9 cellular contexts compared by ENCODE assay signal in genomic region chr12:42326466-42327226, GRCh38. TPM values are rescaled to one million over a fixed set of nuclear protein-coding genes. Genes with fewer than 3 reads are reported as not detected.
DNase-seq lines count a peak whose midpoint lies in the region; ATAC-seq, FAIRE-seq and TF ChIP-seq lines count a peak whose summit lies in the region.
"Had no signal": no experiment of that assay in that cellular context is flagged by ENCODE, and none has a peak within 500 bp of the region (broad histone marks: within the 10 kb centered on the region; RNA-seq: fewer than 3 reads in every experiment).

No MANE protein-coding gene starts in this region.

- TF ChIP-seq CTCF in astrocyte (IDR thresholded peaks at IDR 0.05; ENCODE audit: insufficient read depth, low read depth, low read length) = no peak

- no peak for ATAC-seq in activated CD4-positive, CD25-positive, alpha-beta regulatory T cell treated with anti-CD3 and anti-CD28 coated beads, Interleukin-2, amount 50 U/mL, for 24 hours

- peaks cover 70% of the 10 kb centered on the region for H3K79me2 ChIP-seq in astrocyte (ENCODE audit: insufficient read depth, low read length)

- peaks cover 31% of the 10 kb centered on the region for H4K20me1 ChIP-seq in astrocyte (ENCODE audit: insufficient read depth, low read length)

- no peak for FAIRE-seq in astrocyte (lab: Jason Lieb, UNC)
- FAIRE-seq: A204.1 had no signal

- H3K36me3 ChIP-seq in H7 (replicated peaks; ENCODE audit: control insufficient read depth, insufficient read depth, low read length) (no peaks in the 10 kb centered on the region; the same call in 1 of the 2 replicates), astrocyte (ENCODE audit: insufficient read depth, low read length) (peaks cover 4% of the 10 kb centered on the region), iPS DF 6.9 (ENCODE audit: control insufficient read depth, insufficient read depth, low read length) (no peaks in the 10 kb centered on the region), skeletal muscle tissue (ENCODE audit: control insufficient read depth in 3 of 3, insufficient read depth in 3 of 3, low read length in 3 of 3) (peaks cover 0 to 9% (median 9%) of the 10 kb centered on the region in 3 donors)

- H3K27ac Mint-ChIP-seq in astrocyte (ENCODE audit: unreplicated experiment) = peak overlapping the region; percentile 85

- no peaks in the 10 kb centered on the region for H3K9me3 Mint-ChIP-seq in astrocyte (ENCODE audit: unreplicated experiment)

- no peaks in the 10 kb centered on the region for H3K27me3 ChIP-seq in H7 (ENCODE audit: control insufficient read depth, insufficient read depth, low read length)
- no peaks in the 10 kb centered on the region for H3K27me3 ChIP-seq in astrocyte (ENCODE audit: insufficient read depth, low read length)
- H3K27me3 ChIP-seq in iPS DF 6.9 (ENCODE audit: control insufficient read depth, insufficient read depth, low read length) = no peaks in the 10 kb centered on the region
- H3K27me3 ChIP-seq in skeletal muscle tissue (ENCODE audit: control insufficient read depth in 3 of 3, insufficient read depth in 3 of 3, low read length in 3 of 3) = no peaks in the 10 kb centered on the region

- H2AFZ ChIP-seq in astrocyte (ENCODE audit: low read depth, low read length) = peak overlapping the region; percentile 81

- DNase-seq in DMS 273 (lab: John Stamatoyannopoulos, UW; ENCODE audit: unreplicated experiment) (peak; percentile 35), DMS 273 treated with DMSO at 0.1 percent for 48 hours (lab: John Stamatoyannopoulos, UW) (no peak), H7 (no peak), NCI-H1105 treated with DMSO at 0.1 percent for 48 hours (lab: John Stamatoyannopoulos, UW) (peak; percentile 28), astrocyte (ENCODE audit: low read depth) (peak; percentile 78), iPS DF 6.9 (ENCODE audit: low read depth, low spot score) (no peak)

- peaks cover 16% of the 10 kb centered on the region for H3K4me1 Mint-ChIP-seq in astrocyte (ENCODE audit: low read depth, unreplicated experiment)

- H3K9ac ChIP-seq in astrocyte (ENCODE audit: low read length) (peak overlapping the region; percentile 89), skeletal muscle tissue (ENCODE audit: low read depth in 1 of 3, low read length in 3 of 3) (peak overlapping the region; percentile 92 to 95 (median 94))

- H3K4me3 ChIP-seq in H7 (ENCODE audit: insufficient read depth, low read depth, low read length) = peak overlapping the region; percentile 77
- peak overlapping the region; percentile 93 for H3K4me3 ChIP-seq in astrocyte (ENCODE audit: insufficient read depth, low read depth, low read length)
- peak overlapping the region; percentile 93 for H3K4me3 ChIP-seq in iPS DF 6.9 (ENCODE audit: low read length)
- H3K4me3 ChIP-seq in skeletal muscle tissue (ENCODE audit: low read length in 3 of 3) = peak overlapping the region; percentile 81 to 99 (median 89)

- H3K4me3 Mint-ChIP-seq in astrocyte (ENCODE audit: unreplicated experiment) = peak overlapping the region; percentile 99

- H3K27ac ChIP-seq in astrocyte (ENCODE audit: low read depth, low read length) (peak overlapping the region; percentile 77), iPS DF 6.9 (ENCODE audit: low read length) (no peak overlapping the region), skeletal muscle tissue (ENCODE audit: low read depth, low read length) (peak overlapping the region; percentile 90)

- peaks cover 3% of the 10 kb centered on the region for H3K36me3 Mint-ChIP-seq in astrocyte (ENCODE audit: low read depth, unreplicated experiment)

- H3K27me3 Mint-ChIP-seq in astrocyte (ENCODE audit: low read depth, unreplicated experiment) = no peaks in the 10 kb centered on the region

- no peaks in the 10 kb centered on the region for H3K9me3 ChIP-seq in astrocyte (ENCODE audit: insufficient read depth, low read depth, low read length)
- no peaks in the 10 kb centered on the region for H3K9me3 ChIP-seq in iPS DF 6.9 (ENCODE audit: control insufficient read depth, insufficient read depth, low read length)
- no peaks in the 10 kb centered on the region for H3K9me3 ChIP-seq in skeletal muscle tissue (ENCODE audit: control insufficient read depth in 3 of 3, low read length in 3 of 3)

- no CpG with 5 or more reads among the region's 16 CpGs for WGBS in iPS DF 6.9 (ENCODE audit: insufficient coverage, insufficient read length)

- H3K4me2 ChIP-seq in astrocyte (ENCODE audit: low read length) = peak overlapping the region; percentile 83

- H3K4me1 ChIP-seq in astrocyte (ENCODE audit: insufficient read depth, low read length) (peaks cover 13% of the 10 kb centered on the region), iPS DF 6.9 (ENCODE audit: control insufficient read depth, insufficient read depth, low read length) (0 out of 2 replicates have a peak, but pooled peaks cover 2% of the 10 kb centered on the region), skeletal muscle tissue (ENCODE audit: control insufficient read depth in 3 of 3, insufficient read depth in 3 of 3, low read length in 3 of 3) (peaks cover 12 to 16% (median 15%) of the 10 kb centered on the region in 3 donors)

RNA-seq across cellular contexts. Expression of gene PPHLN1, which starts 0.7 kb away (rescaled TPM):
- 66.2 and 82.1 TPM in 2 replicates for total RNA-seq in H7 (2014; rRNA removed; shearing (Covaris generic))
- total RNA-seq in astrocyte (56.9 and 65.3 TPM in 2 replicates), skeletal muscle tissue (59.0 TPM)

RNA-seq across cellular contexts. Expression of gene ZCRB1, which starts 0.8 kb away (rescaled TPM):
- total RNA-seq in H7 (2014; rRNA removed; shearing (Covaris generic)) = 21.5 and 36.9 TPM in 2 replicates
- total RNA-seq in astrocyte = 45.8 and 50.7 TPM in 2 replicates
- 6.8 TPM for total RNA-seq in skeletal muscle tissue

Comparison
In these comparisons a context has a peak if more than half of its experiments do, and no peak if none do; other contexts are left out.
1. DNase-seq: peak in DMS 273 (single experiment), NCI-H1105 treated with DMSO at 0.1 percent for 48 hours (single experiment) and astrocyte (single experiment); none in DMS 273 treated with DMSO at 0.1 percent for 48 hours (single experiment), H7 (single experiment) and iPS DF 6.9 (single experiment).
2. Peak in every context shown above with its lines, with median percentiles within 50 percentile points of each other: H3K4me3 ChIP-seq.